Comparison of ENCODE assay signal across 1 cellular context in the genomic region with DNA sequence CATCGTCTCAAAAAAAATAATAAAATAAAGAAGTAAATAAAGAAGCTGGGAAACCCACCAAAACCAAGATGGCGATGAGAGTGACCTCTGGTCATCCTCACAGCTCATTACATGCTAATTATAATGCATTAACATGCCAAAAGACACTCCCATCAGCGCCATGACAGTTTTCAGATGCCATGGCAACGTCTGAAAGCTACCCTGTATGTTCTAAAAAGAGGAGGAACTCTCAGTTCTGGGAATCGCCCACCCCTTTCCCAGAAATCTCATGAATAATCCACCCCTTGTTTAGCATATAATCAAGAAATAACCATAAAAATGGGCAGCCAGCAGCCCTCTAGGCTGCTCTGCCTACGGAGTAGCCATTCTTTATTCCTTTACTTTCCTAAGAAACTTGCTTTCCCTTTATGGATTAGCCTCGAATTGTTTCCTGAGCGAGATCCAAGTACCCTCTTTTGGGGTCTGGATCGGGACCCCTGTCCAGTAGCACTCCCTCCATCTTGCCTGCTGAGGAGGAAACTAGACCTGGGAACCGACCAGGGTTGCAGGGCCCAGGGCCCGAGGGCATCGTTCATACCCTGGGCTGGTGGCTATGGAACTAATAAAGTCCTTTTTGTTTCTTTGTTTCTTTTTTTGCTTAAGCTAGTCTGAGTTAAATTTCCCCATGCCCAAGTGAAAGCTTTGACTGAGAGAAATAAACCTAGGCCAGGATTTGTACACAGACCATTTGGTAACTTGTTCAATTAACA.
TF ChIP-seq lines count a peak whose summit lies in the region.

No MANE protein-coding gene starts in this region.

TF ChIP-seq in K562, 482 proteins besides CTCF, POLR2A, EP300 and RAD21:
- TF ChIP-seq SP1 (CRISPR knock-in tag; IDR thresholded peaks at IDR 0.05) (no peak), ZNF354B (CRISPR knock-in tag; IDR thresholded peaks at IDR 0.05) (no peak), EGR1 (conservative IDR thresholded peaks at IDR 0.05) (peak; percentile 46; the same call in 1 of the 2 replicates), STAT5A (IDR thresholded peaks at IDR 0.05; ENCODE audit: borderline replicate concordance, low read length) (peak; percentile 75), ZNF280A (IDR thresholded peaks at IDR 0.05; ENCODE audit: low read depth, partially characterized antibody) (no peak), FOXK2 (conservative IDR thresholded peaks at IDR 0.05 in 1 of 2, IDR thresholded peaks at IDR 0.05 in 1 of 2; ENCODE audit: low read depth in 2 of 2) (no peak), ZNF347 (CRISPR knock-in tag; IDR thresholded peaks at IDR 0.05; ENCODE audit: low read depth) (no peak), YY1 (IDR thresholded peaks at IDR 0.05; ENCODE audit: borderline replicate concordance in 1 of 3, control insufficient read depth in 1 of 3, extremely low read depth in 1 of 3, insufficient read depth in 3 of 3, insufficient read length in 1 of 3, insufficient replicate concordance in 2 of 3, low read depth in 1 of 3, low read length in 2 of 3) (peak in 1 of 3 experiments; percentile 43), BMI1 (IDR thresholded peaks at IDR 0.05; ENCODE audit: low read length) (no peak), FOXP4 (CRISPR knock-in tag; IDR thresholded peaks at IDR 0.05; ENCODE audit: borderline replicate concordance) (no peak), HLTF (IDR thresholded peaks at IDR 0.05) (no peak), RFX1 (IDR thresholded peaks at IDR 0.05) (peak; percentile 75), SRSF3 (IDR thresholded peaks at IDR 0.05; ENCODE audit: insufficient read depth, low read length) (no peak), CBFB (CRISPR knock-in tag; IDR thresholded peaks at IDR 0.05) (no peak), NBN (IDR thresholded peaks at IDR 0.05; ENCODE audit: low read depth) (no peak), ZKSCAN8 (CRISPR knock-in tag; IDR thresholded peaks at IDR 0.05) (no peak), CREB1 (IDR thresholded peaks at IDR 0.05) (no peak), CREB1 (CRISPR knock-in tag; IDR thresholded peaks at IDR 0.05) (no peak)
- TF ChIP-seq, protein P1, sequence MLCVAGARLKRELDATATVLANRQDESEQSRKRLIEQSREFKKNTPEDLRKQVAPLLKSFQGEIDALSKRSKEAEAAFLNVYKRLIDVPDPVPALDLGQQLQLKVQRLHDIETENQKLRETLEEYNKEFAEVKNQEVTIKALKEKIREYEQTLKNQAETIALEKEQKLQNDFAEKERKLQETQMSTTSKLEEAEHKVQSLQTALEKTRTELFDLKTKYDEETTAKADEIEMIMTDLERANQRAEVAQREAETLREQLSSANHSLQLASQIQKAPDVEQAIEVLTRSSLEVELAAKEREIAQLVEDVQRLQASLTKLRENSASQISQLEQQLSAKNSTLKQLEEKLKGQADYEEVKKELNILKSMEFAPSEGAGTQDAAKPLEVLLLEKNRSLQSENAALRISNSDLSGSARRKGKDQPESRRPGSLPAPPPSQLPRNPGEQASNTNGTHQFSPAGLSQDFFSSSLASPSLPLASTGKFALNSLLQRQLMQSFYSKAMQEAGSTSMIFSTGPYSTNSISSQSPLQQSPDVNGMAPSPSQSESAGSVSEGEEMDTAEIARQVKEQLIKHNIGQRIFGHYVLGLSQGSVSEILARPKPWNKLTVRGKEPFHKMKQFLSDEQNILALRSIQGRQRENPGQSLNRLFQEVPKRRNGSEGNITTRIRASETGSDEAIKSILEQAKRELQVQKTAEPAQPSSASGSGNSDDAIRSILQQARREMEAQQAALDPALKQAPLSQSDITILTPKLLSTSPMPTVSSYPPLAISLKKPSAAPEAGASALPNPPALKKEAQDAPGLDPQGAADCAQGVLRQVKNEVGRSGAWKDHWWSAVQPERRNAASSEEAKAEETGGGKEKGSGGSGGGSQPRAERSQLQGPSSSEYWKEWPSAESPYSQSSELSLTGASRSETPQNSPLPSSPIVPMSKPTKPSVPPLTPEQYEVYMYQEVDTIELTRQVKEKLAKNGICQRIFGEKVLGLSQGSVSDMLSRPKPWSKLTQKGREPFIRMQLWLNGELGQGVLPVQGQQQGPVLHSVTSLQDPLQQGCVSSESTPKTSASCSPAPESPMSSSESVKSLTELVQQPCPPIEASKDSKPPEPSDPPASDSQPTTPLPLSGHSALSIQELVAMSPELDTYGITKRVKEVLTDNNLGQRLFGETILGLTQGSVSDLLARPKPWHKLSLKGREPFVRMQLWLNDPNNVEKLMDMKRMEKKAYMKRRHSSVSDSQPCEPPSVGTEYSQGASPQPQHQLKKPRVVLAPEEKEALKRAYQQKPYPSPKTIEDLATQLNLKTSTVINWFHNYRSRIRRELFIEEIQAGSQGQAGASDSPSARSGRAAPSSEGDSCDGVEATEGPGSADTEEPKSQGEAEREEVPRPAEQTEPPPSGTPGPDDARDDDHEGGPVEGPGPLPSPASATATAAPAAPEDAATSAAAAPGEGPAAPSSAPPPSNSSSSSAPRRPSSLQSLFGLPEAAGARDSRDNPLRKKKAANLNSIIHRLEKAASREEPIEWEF (CRISPR knock-in tag; IDR thresholded peaks at IDR 0.05) = no peak
- TF ChIP-seq, protein P2, sequence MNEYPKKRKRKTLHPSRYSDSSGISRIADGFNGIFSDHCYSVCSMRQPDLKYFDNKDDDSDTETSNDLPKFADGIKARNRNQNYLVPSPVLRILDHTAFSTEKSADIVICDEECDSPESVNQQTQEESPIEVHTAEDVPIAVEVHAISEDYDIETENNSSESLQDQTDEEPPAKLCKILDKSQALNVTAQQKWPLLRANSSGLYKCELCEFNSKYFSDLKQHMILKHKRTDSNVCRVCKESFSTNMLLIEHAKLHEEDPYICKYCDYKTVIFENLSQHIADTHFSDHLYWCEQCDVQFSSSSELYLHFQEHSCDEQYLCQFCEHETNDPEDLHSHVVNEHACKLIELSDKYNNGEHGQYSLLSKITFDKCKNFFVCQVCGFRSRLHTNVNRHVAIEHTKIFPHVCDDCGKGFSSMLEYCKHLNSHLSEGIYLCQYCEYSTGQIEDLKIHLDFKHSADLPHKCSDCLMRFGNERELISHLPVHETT (CRISPR knock-in tag; conservative IDR thresholded peaks at IDR 0.05 in 1 of 2, IDR thresholded peaks at IDR 0.05 in 1 of 2) = no peak
